1 cellular context compared by ENCODE assay signal in the genomic region with DNA sequence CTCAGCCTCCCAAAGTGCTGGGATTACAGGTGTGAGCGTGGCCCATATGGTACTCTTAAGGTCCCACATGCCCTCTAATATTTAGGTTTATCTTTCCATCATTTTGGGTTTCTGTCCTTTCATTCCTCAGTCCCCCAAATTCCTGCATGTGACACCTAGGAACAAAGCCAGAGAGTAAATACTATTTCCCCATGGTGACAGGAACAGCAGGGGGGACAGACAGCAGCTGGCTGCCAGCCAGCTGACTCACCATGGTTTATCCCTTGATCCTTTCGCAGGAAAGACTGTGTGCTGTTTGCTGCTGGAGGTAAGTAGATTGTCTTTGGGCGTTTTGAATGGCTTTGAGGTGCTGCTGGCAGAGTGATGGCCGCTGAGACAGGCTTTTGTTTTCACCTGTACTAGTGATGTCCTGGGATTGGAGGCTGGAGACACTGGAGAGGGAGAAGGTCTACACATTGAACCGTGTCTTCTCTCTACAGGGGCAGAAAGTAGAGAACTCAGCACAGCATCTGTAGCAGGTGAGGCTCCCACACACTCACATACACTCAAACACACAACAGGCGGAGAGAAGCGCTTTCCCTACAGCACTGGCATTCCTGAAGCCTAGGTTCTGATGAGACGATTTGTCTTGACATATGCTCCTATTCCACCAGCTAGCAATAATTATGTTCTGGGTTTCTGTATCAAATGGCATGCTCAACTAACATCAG.
TF ChIP-seq lines count a peak whose summit lies in the region.

No MANE protein-coding gene starts in this region.

TF ChIP-seq in GM23338, 12 proteins besides CTCF, POLR2A, EP300 and RAD21 (continued from another document):
- TF ChIP-seq, protein P1, sequence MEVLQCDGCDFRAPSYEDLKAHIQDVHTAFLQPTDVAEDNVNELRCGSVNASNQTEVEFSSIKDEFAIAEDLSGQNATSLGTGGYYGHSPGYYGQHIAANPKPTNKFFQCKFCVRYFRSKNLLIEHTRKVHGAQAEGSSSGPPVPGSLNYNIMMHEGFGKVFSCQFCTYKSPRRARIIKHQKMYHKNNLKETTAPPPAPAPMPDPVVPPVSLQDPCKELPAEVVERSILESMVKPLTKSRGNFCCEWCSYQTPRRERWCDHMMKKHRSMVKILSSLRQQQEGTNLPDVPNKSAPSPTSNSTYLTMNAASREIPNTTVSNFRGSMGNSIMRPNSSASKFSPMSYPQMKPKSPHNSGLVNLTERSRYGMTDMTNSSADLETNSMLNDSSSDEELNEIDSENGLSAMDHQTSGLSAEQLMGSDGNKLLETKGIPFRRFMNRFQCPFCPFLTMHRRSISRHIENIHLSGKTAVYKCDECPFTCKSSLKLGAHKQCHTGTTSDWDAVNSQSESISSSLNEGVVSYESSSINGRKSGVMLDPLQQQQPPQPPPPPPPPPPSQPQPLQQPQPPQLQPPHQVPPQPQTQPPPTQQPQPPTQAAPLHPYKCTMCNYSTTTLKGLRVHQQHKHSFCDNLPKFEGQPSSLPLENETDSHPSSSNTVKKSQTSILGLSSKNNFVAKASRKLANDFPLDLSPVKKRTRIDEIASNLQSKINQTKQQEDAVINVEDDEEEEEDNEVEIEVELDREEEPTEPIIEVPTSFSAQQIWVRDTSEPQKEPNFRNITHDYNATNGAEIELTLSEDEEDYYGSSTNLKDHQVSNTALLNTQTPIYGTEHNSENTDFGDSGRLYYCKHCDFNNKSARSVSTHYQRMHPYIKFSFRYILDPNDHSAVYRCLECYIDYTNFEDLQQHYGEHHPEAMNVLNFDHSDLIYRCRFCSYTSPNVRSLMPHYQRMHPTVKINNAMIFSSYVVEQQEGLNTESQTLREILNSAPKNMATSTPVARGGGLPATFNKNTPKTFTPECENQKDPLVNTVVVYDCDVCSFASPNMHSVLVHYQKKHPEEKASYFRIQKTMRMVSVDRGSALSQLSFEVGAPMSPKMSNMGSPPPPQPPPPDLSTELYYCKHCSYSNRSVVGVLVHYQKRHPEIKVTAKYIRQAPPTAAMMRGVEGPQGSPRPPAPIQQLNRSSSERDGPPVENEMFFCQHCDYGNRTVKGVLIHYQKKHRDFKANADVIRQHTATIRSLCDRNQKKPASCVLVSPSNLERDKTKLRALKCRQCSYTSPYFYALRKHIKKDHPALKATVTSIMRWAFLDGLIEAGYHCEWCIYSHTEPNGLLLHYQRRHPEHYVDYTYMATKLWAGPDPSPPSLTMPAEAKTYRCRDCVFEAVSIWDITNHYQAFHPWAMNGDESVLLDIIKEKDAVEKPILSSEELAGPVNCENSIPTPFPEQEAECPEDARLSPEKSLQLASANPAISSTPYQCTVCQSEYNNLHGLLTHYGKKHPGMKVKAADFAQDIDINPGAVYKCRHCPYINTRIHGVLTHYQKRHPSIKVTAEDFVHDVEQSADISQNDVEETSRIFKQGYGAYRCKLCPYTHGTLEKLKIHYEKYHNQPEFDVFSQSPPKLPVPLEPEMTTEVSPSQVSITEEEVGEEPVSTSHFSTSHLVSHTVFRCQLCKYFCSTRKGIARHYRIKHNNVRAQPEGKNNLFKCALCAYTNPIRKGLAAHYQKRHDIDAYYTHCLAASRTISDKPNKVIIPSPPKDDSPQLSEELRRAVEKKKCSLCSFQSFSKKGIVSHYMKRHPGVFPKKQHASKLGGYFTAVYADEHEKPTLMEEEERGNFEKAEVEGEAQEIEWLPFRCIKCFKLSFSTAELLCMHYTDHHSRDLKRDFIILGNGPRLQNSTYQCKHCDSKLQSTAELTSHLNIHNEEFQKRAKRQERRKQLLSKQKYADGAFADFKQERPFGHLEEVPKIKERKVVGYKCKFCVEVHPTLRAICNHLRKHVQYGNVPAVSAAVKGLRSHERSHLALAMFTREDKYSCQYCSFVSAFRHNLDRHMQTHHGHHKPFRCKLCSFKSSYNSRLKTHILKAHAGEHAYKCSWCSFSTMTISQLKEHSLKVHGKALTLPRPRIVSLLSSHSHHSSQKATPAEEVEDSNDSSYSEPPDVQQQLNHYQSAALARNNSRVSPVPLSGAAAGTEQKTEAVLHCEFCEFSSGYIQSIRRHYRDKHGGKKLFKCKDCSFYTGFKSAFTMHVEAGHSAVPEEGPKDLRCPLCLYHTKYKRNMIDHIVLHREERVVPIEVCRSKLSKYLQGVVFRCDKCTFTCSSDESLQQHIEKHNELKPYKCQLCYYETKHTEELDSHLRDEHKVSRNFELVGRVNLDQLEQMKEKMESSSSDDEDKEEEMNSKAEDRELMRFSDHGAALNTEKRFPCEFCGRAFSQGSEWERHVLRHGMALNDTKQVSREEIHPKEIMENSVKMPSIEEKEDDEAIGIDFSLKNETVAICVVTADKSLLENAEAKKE (CRISPR knock-in tag; IDR thresholded peaks at IDR 0.05), result no peak
- TF ChIP-seq NANOG (IDR thresholded peaks at IDR 0.05; ENCODE audit: borderline replicate concordance) (no peak), ZNF114 (CRISPR knock-in tag; IDR thresholded peaks at IDR 0.05) (no peak), POLR2AphosphoS5 (IDR thresholded peaks at IDR 0.05; ENCODE audit: low read depth) (no peak), JUNB (IDR thresholded peaks at IDR 0.05; ENCODE audit: unreplicated experiment) (no peak), EZH2 (IDR thresholded peaks at IDR 0.05; ENCODE audit: low read depth, unreplicated experiment) (no peak), ZNF331 (CRISPR knock-in tag; IDR thresholded peaks at IDR 0.05; ENCODE audit: low read depth) (no peak), STAT1 (IDR thresholded peaks at IDR 0.05; ENCODE audit: unreplicated experiment) (no peak)
- TF ChIP-seq, protein P2, sequence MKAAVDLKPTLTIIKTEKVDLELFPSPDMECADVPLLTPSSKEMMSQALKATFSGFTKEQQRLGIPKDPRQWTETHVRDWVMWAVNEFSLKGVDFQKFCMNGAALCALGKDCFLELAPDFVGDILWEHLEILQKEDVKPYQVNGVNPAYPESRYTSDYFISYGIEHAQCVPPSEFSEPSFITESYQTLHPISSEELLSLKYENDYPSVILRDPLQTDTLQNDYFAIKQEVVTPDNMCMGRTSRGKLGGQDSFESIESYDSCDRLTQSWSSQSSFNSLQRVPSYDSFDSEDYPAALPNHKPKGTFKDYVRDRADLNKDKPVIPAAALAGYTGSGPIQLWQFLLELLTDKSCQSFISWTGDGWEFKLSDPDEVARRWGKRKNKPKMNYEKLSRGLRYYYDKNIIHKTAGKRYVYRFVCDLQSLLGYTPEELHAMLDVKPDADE (IDR thresholded peaks at IDR 0.05), result no peak
- TF ChIP-seq, protein P3, sequence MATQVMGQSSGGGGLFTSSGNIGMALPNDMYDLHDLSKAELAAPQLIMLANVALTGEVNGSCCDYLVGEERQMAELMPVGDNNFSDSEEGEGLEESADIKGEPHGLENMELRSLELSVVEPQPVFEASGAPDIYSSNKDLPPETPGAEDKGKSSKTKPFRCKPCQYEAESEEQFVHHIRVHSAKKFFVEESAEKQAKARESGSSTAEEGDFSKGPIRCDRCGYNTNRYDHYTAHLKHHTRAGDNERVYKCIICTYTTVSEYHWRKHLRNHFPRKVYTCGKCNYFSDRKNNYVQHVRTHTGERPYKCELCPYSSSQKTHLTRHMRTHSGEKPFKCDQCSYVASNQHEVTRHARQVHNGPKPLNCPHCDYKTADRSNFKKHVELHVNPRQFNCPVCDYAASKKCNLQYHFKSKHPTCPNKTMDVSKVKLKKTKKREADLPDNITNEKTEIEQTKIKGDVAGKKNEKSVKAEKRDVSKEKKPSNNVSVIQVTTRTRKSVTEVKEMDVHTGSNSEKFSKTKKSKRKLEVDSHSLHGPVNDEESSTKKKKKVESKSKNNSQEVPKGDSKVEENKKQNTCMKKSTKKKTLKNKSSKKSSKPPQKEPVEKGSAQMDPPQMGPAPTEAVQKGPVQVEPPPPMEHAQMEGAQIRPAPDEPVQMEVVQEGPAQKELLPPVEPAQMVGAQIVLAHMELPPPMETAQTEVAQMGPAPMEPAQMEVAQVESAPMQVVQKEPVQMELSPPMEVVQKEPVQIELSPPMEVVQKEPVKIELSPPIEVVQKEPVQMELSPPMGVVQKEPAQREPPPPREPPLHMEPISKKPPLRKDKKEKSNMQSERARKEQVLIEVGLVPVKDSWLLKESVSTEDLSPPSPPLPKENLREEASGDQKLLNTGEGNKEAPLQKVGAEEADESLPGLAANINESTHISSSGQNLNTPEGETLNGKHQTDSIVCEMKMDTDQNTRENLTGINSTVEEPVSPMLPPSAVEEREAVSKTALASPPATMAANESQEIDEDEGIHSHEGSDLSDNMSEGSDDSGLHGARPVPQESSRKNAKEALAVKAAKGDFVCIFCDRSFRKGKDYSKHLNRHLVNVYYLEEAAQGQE (IDR thresholded peaks at IDR 0.05; ENCODE audit: unreplicated experiment), result no peak
TF ChIP-seq in GM23338: peak in this region for 0.
